Comparison of ENCODE assay signal across 17 cellular contexts in genomic region chr5:98794414-98795080, GRCh38. TPM values are rescaled to one million over a fixed set of nuclear protein-coding genes. Genes with fewer than 3 reads are reported as not detected.
A peak's percentile ranks its signal among the peaks of the same experiment; 100 is the strongest.
DNase-seq lines count a peak whose midpoint lies in the region; ATAC-seq and TF ChIP-seq lines count a peak whose summit lies in the region.
"Had no signal": no experiment of that assay in that cellular context is flagged by ENCODE, and none has a peak within 500 bp of the region (broad histone marks: within the 10 kb centered on the region; RNA-seq: fewer than 3 reads in every experiment).

No MANE protein-coding gene starts in this region.

- H3K79me2 ChIP-seq in osteoblast (ENCODE audit: insufficient read depth, low read length) = peaks cover 57% of the 10 kb centered on the region

- H3K27ac Mint-ChIP-seq in IgD-negative memory B cell (peak overlapping the region in 2 of 3 donors; percentile 11 to 41), endodermal cell (peak overlapping the region; percentile 3)

- H3K36me3 ChIP-seq in endodermal cell (ENCODE audit: control insufficient read depth, insufficient read depth, low read length) = peaks cover 44% of the 10 kb centered on the region
- H3K36me3 ChIP-seq in osteoblast (ENCODE audit: insufficient read depth, low read length) = peaks cover 46% of the 10 kb centered on the region
- H3K36me3 ChIP-seq in heart left ventricle = peaks cover 0 to 19% (median 12%) of the 10 kb centered on the region in 9 donors

- H3K9ac ChIP-seq in endodermal cell (ENCODE audit: extremely low read depth, low read length, poor library complexity, severe bottlenecking) = no peak overlapping the region

- H3K27ac ChIP-seq in endodermal cell (ENCODE audit: low read depth, low read length) (no peak overlapping the region), osteoblast (ENCODE audit: low read depth, low read length) (peak overlapping the region; percentile 3), heart left ventricle (no peak overlapping the region)
- H3K27ac ChIP-seq: PC-9 had no signal

- 87 to 90% methylated on average over 7 to 9 of the region's 9 CpGs for WGBS in endodermal cell (ENCODE audit: insufficient coverage in 1 of 2, insufficient read length in 1 of 2), 2 experiments
- 76 to 84% (median 82%) methylated on average over 9 of the region's 9 CpGs for WGBS in heart left ventricle, 4 donors

- H2AFZ ChIP-seq in osteoblast (ENCODE audit: low read length) = no peak overlapping the region
- H2AFZ ChIP-seq: PC-9 had no signal

- no peaks in the 10 kb centered on the region for H3K27me3 ChIP-seq in endodermal cell (ENCODE audit: control insufficient read depth, insufficient read depth, low read length, poor library complexity, severe bottlenecking)
- H3K27me3 ChIP-seq in osteoblast (ENCODE audit: insufficient read depth, low read length) = no peaks in the 10 kb centered on the region
- H3K27me3 ChIP-seq in heart left ventricle = no peaks in the 10 kb centered on the region
- H3K27me3 ChIP-seq: MG63 had no signal

- ATAC-seq in heart left ventricle (no peak), GM21737 (IDR thresholded peaks at IDR 0.05; ENCODE audit: unreplicated experiment) (no peak)
- ATAC-seq: HepG2 had no signal

- peaks cover 8% of the 10 kb centered on the region for H3K4me1 ChIP-seq in endodermal cell (ENCODE audit: control insufficient read depth, insufficient read depth, low read length)
- peaks cover 30% of the 10 kb centered on the region for H3K4me1 ChIP-seq in osteoblast (ENCODE audit: insufficient read depth, low read length)
- peaks cover 0 to 27% (median 9%) of the 10 kb centered on the region in 12 donors for H3K4me1 ChIP-seq in heart left ventricle

- no peak overlapping the region for H3K4me3 Mint-ChIP-seq in IgD-negative memory B cell
- no peak overlapping the region for H3K4me3 Mint-ChIP-seq in endodermal cell

- peaks cover 8 to 13% (median 10%) of the 10 kb centered on the region in 3 donors for H3K4me1 Mint-ChIP-seq in IgD-negative memory B cell
- peaks cover 48% of the 10 kb centered on the region for H3K4me1 Mint-ChIP-seq in endodermal cell

- TF ChIP-seq POLR2A in heart left ventricle (IDR thresholded peaks at IDR 0.05) = no peak

- H3K36me3 Mint-ChIP-seq in IgD-negative memory B cell = no peaks in the 10 kb centered on the region
- peaks cover 37% of the 10 kb centered on the region for H3K36me3 Mint-ChIP-seq in endodermal cell (ENCODE audit: low read depth)

- intact Hi-C loops in heart left ventricle (cut with DNase I) = no loop called here

- H4K20me1 ChIP-seq in osteoblast (ENCODE audit: insufficient read depth, low read length) = peaks cover 41% of the 10 kb centered on the region

- H3K9me3 Mint-ChIP-seq in IgD-negative memory B cell (no peaks in the 10 kb centered on the region), endodermal cell (no peaks in the 10 kb centered on the region)

- H3K9me3 ChIP-seq in endodermal cell (ENCODE audit: control insufficient read depth, low read length) (no peaks in the 10 kb centered on the region), osteoblast (ENCODE audit: low read depth, low read length) (no peaks in the 10 kb centered on the region), heart left ventricle (no peaks in the 10 kb centered on the region)
- H3K9me3 ChIP-seq: HAP-1, MG63 had no signal

- no peaks in the 10 kb centered on the region for H3K27me3 Mint-ChIP-seq in IgD-negative memory B cell
- no peaks in the 10 kb centered on the region for H3K27me3 Mint-ChIP-seq in endodermal cell (ENCODE audit: insufficient read depth)

- no peak overlapping the region for H3K4me3 ChIP-seq in endodermal cell (ENCODE audit: low read length)
- H3K4me3 ChIP-seq in osteoblast (ENCODE audit: insufficient read depth, low read length) = no peak overlapping the region
- no peak overlapping the region for H3K4me3 ChIP-seq in heart left ventricle
- H3K4me3 ChIP-seq: HAP-1, MG63, PC-9 had no signal

- TF ChIP-seq CTCF in endodermal cell (conservative IDR thresholded peaks at IDR 0.05) (no peak), osteoblast (IDR thresholded peaks at IDR 0.05; ENCODE audit: extremely low read depth, low read depth, low read length) (no peak), heart left ventricle (IDR thresholded peaks at IDR 0.05) (no peak)

- no peak overlapping the region for H3K4me2 ChIP-seq in osteoblast (ENCODE audit: insufficient read depth, low read length)
- H3K4me2 ChIP-seq: PC-9 had no signal

- DNase-seq in NCI-H2227 (lab: John Stamatoyannopoulos, UW; ENCODE audit: unreplicated experiment) = peak; percentile 10
- DNase-seq in NCI-H2227 treated with DMSO at 0.1 percent for 48 hours (lab: John Stamatoyannopoulos, UW) = no peak
- no peak for DNase-seq in endodermal cell
- no peak for DNase-seq in osteoblast (ENCODE audit: insufficient read length, low spot score, missing footprints)
- DNase-seq in heart left ventricle = no peak
- DNase-seq in stimulated activated CD4-positive, alpha-beta T cell treated with anti-CD3 and anti-CD28 coated beads, Interleukin-1b, Interleukin-23, amount 100 ng/mL, for 48 hours = no peak
- DNase-seq: C1 segment of cervical spinal cord, Karpas-422, MG63, NCI-H1092, NCI-H1694, NCI-H526 treated with DMSO at 0.1 percent for 48 hours, PC-9 had no signal

RNA-seq across cellular contexts. Expression of gene RGMB, which starts 21.1 kb away (rescaled TPM):
- polyA plus RNA-seq in IgD-negative memory B cell (5.2 TPM), heart left ventricle (1 to 10 TPM; 2.0 to 9.3 TPM)
- total RNA-seq in endodermal cell (10 to 100 TPM; 60.2 to 71.6 TPM), osteoblast (70.9 and 81.3 TPM in 2 replicates), heart left ventricle (10 to 100 TPM; 11.0 to 42.2 (median 17.0) TPM)
- 105 TPM for polyA plus RNA-seq in endodermal cell (2013, experiment 1 of 2)
- 81.8 TPM for polyA plus RNA-seq in endodermal cell (2013, experiment 2 of 2)
